Comparison of ENCODE assay signal across 22 cellular contexts in the genomic region with DNA sequence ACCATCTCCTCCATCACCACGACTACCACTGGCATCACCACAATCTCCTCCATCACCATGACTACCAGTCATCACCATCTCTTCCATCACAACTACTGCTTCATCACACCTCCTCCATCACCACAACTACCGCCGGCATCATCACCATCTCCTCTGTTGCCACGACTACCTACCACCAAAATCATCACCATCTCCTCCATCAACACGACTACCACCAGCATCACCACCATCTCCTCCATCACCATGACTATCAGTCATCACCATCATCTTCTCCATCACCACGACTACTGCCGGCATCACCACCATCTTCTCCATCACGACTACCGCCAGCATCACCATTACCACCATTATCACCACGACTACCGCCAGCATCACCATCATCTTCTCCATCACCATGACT.
"Had no signal": no experiment of that assay in that cellular context is flagged by ENCODE, and none has a peak within 500 bp of the region (broad histone marks: within the 10 kb centered on the region; RNA-seq: fewer than 3 reads in every experiment).

No MANE protein-coding gene starts in this region.

- H3K4me2 ChIP-seq: KMS-11 had no signal

- DNase-seq: IMR-90, Kasumi-1, MM.1S, NCI-H1092 treated with DMSO at 0.1 percent for 48 hours, NCI-H1436, NCI-H187, NCI-H2029, NCI-H2081 treated with DMSO at 0.1 percent for 48 hours, NCI-H2171, NCI-H226, NCI-H446, NCI-H510A, NCI-H524 treated with DMSO at 0.1 percent for 48 hours, NCI-H69, NCI-H774, Right ventricle myocardium superior, RPMI8226, SIG-M5 had no signal

- H3K4me3 ChIP-seq: SJSA1, SK-N-MC had no signal

- H3K27me3 ChIP-seq: SJSA1 had no signal

- H3K9ac ChIP-seq: KMS-11 had no signal

- H3K27ac ChIP-seq: KMS-11, SJSA1, SK-N-MC had no signal

- H3K36me3 ChIP-seq: SJSA1 had no signal

- H3K4me1 ChIP-seq: SJSA1 had no signal

- FAIRE-seq: RCC 7860 had no signal
